ENCODE assay signal across 1 cellular context in genomic region chr12:76782440-76782996, GRCh38.
TF ChIP-seq lines count a peak whose summit lies in the region.

No MANE protein-coding gene starts in this region.

TF ChIP-seq in SK-N-SH treated with all-trans-retinoic acid at 6 μM for 48 hours, 23 proteins besides CTCF, POLR2A, EP300 and RAD21 (continued from another document):
- TF ChIP-seq ZNF70 (CRISPR knock-in tag; IDR thresholded peaks at IDR 0.05): no peak
- TF ChIP-seq POU6F1 (CRISPR knock-in tag; IDR thresholded peaks at IDR 0.05; ENCODE audit: borderline replicate concordance, low read depth): no peak
- TF ChIP-seq ESRRG (CRISPR knock-in tag; IDR thresholded peaks at IDR 0.05): no peak
- no peak for TF ChIP-seq OSR1 (CRISPR knock-in tag; IDR thresholded peaks at IDR 0.05)
- no peak for TF ChIP-seq PATZ1 (CRISPR knock-in tag; IDR thresholded peaks at IDR 0.05; ENCODE audit: borderline replicate concordance)
- no peak for TF ChIP-seq TOX (CRISPR knock-in tag; IDR thresholded peaks at IDR 0.05; ENCODE audit: borderline replicate concordance)
- no peak for TF ChIP-seq SNAI2 (CRISPR knock-in tag; IDR thresholded peaks at IDR 0.05)
- no peak for TF ChIP-seq RARB (CRISPR knock-in tag; IDR thresholded peaks at IDR 0.05)
- TF ChIP-seq ISL1 (CRISPR knock-in tag; IDR thresholded peaks at IDR 0.05): no peak
- no peak for TF ChIP-seq GLIS3 (CRISPR knock-in tag; IDR thresholded peaks at IDR 0.05)
- TF ChIP-seq BACH2 (CRISPR knock-in tag; IDR thresholded peaks at IDR 0.05; ENCODE audit: borderline replicate concordance): no peak
- TF ChIP-seq, protein P1, sequence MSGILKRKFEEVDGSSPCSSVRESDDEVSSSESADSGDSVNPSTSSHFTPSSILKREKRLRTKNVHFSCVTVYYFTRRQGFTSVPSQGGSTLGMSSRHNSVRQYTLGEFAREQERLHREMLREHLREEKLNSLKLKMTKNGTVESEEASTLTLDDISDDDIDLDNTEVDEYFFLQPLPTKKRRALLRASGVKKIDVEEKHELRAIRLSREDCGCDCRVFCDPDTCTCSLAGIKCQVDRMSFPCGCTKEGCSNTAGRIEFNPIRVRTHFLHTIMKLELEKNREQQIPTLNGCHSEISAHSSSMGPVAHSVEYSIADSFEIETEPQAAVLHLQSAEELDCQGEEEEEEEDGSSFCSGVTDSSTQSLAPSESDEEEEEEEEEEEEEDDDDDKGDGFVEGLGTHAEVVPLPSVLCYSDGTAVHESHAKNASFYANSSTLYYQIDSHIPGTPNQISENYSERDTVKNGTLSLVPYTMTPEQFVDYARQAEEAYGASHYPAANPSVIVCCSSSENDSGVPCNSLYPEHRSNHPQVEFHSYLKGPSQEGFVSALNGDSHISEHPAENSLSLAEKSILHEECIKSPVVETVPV (CRISPR knock-in tag; IDR thresholded peaks at IDR 0.05): no peak
TF ChIP-seq in SK-N-SH treated with all-trans-retinoic acid at 6 μM for 48 hours: peak in this region for 0.
